ENCODE assay signal across 23 cellular contexts in the genomic region with DNA sequence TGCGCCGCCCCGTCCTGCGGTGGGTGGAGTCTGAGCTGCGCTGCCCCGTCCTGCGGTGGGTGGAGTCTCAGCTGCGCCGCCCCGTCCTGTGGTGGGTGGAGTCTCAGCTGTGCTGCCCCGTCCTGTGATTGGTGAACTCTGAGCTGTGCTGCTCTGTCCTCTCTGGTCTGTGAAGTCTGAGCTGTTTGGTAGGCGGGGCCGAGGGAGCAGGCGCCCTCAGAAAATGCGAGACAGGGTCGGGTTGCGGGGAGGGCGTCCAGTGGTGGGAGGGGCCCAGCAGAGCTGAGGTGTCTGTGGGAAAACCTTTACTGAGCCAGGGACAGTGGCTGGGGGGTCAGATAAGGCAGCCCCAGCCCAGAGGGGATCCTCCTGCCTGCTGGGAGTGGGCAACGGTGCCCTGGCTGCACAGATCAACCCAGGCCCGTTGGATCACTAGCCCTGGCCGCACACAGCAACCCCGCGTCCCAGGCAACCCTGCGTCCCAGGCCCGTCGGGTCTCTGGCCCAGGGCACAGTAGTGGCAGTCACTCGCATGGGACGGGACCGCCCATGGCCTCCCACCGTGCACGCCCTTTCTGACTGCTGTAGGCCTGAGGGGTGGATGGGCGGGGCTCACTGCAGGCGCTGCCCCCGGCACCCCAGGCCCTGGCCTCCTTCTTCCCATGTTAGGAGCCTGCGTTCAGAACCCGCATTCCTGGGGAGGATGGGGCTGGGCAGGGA. TPM values are rescaled to one million over a fixed set of nuclear protein-coding genes. Genes with fewer than 3 reads are reported as not detected.
A peak's percentile ranks its signal among the peaks of the same experiment; 100 is the strongest.
DNase-seq lines count a peak whose midpoint lies in the region; ATAC-seq and TF ChIP-seq lines count a peak whose summit lies in the region.
"Had no signal": no experiment of that assay in that cellular context is flagged by ENCODE, and none has a peak within 500 bp of the region (broad histone marks: within the 10 kb centered on the region; RNA-seq: fewer than 3 reads in every experiment).

No MANE protein-coding gene starts in this region.

- H2BK12ac ChIP-seq in neuronal stem cell (ENCODE audit: low read length), result no peak overlapping the region

- H2AK5ac ChIP-seq in neuronal stem cell (ENCODE audit: low read depth, low read length), result peak overlapping the region; percentile 19

- no peak overlapping the region for H2BK5ac ChIP-seq in neuronal stem cell (ENCODE audit: low read length)

- peaks cover 11 to 12% of the 10 kb centered on the region in 2 donors for H3K4me1 ChIP-seq in neuronal stem cell (ENCODE audit: control insufficient read depth in 2 of 2, insufficient read depth in 1 of 2, low read depth in 1 of 2, low read length in 2 of 2)
- H3K4me1 ChIP-seq: A549, BE2C had no signal

- CTCF ChIA-PET in CD4-positive, alpha-beta T cell (lab: Charles Lee), result no interaction called here

- H3K4me3 Mint-ChIP-seq in stimulated activated naive CD8-positive, alpha-beta T cell treated with anti-CD3 and anti-CD28 coated beads, Interleukin-15, amount 100 ng/mL, for 72 hours, result no peak overlapping the region
- no peak overlapping the region for H3K4me3 Mint-ChIP-seq in CD4-positive, alpha-beta T cell
- H3K4me3 Mint-ChIP-seq: CD14-positive monocyte; CD4-positive, alpha-beta memory T cell had no signal

- H3K27me3 Mint-ChIP-seq in stimulated activated naive CD8-positive, alpha-beta T cell treated with anti-CD3 and anti-CD28 coated beads, Interleukin-15, amount 100 ng/mL, for 72 hours, result peaks cover 5% of the 10 kb centered on the region
- no peaks in the 10 kb centered on the region for H3K27me3 Mint-ChIP-seq in CD4-positive, alpha-beta T cell
- H3K27me3 Mint-ChIP-seq: CD4-positive, alpha-beta memory T cell had no signal

- no peaks in the 10 kb centered on the region for H3K27me3 ChIP-seq in dorsolateral prefrontal cortex
- H3K27me3 ChIP-seq in neuronal stem cell (ENCODE audit: control insufficient read depth in 3 of 3, insufficient read depth in 3 of 3, low read depth in 1 of 3, low read length in 3 of 3), result no peaks in the 10 kb centered on the region
- H3K27me3 ChIP-seq in CD4-positive, alpha-beta T cell (ENCODE audit: control insufficient read depth, insufficient read depth, low read length), result no peaks in the 10 kb centered on the region
- H3K27me3 ChIP-seq: BE2C; BLaER1 treated with 17β-estradiol and CSF1 and Interleukin-3, amounts not matched to agents 10 nM and 100 nM had no signal

- H3K79me1 ChIP-seq in neuronal stem cell (ENCODE audit: low read depth, low read length), result peaks cover 33% of the 10 kb centered on the region

- H3K4me3 ChIP-seq in dorsolateral prefrontal cortex (peak overlapping the region in 2 of 59 donors; percentile 24 to 30), neuronal stem cell (ENCODE audit: low read length in 2 of 2) (peak overlapping the region in 1 of 2 donors; percentile 20)
- H3K4me3 ChIP-seq: A549; BLaER1 treated with 17β-estradiol and CSF1 and Interleukin-3, amounts not matched to agents 10 nM and 100 nM had no signal

- no peak overlapping the region for H4K91ac ChIP-seq in neuronal stem cell (ENCODE audit: low read depth, low read length, poor library complexity)

- no peak overlapping the region for H3K27ac Mint-ChIP-seq in stimulated activated naive CD8-positive, alpha-beta T cell treated with anti-CD3 and anti-CD28 coated beads, Interleukin-15, amount 100 ng/mL, for 72 hours
- H3K27ac Mint-ChIP-seq in CD4-positive, alpha-beta T cell, result no peak overlapping the region
- H3K27ac Mint-ChIP-seq: CD14-positive monocyte; CD4-positive, alpha-beta memory T cell had no signal

- ATAC-seq in stimulated activated naive CD8-positive, alpha-beta T cell treated with anti-CD3 and anti-CD28 coated beads, Interleukin-15, amount 100 ng/mL, for 72 hours, result peak; percentile 48
- ATAC-seq in stimulated activated naive CD8-positive, alpha-beta T cell treated with anti-CD3 and anti-CD28 coated beads, Interleukin-15, Interleukin-2, amounts not matched to agents 100 U/mL and 50 U/mL, for 24 hours, result no peak
- ATAC-seq in GM18867 (IDR thresholded peaks at IDR 0.05; ENCODE audit: unreplicated experiment) (no peak), left colon (no peak)
- ATAC-seq in CD4-positive, alpha-beta T cell (ENCODE audit: poor library complexity), result no peak
- ATAC-seq: A549 had no signal

- H2BK120ac ChIP-seq in neuronal stem cell (ENCODE audit: low read depth, low read length), result no peak overlapping the region

- intact Hi-C loops in dorsolateral prefrontal cortex (cut with DNase I) (no loop called here), left colon (cut with DNase I, micrococcal nuclease) (no loop called here)
- intact Hi-C loops in CD4-positive, alpha-beta T cell (cut with DNase I, micrococcal nuclease), result no loop called here

- H3K9ac ChIP-seq in neuronal stem cell (ENCODE audit: low read depth, low read length, poor library complexity), result no peak overlapping the region
- H3K9ac ChIP-seq: BLaER1 treated with 17β-estradiol and CSF1 and Interleukin-3, amounts not matched to agents 10 nM and 100 nM had no signal

- no peak overlapping the region for H3K4me2 ChIP-seq in neuronal stem cell (ENCODE audit: insufficient read depth, low read length, poor library complexity, severe bottlenecking)
- H3K4me2 ChIP-seq: A549 had no signal

- H3K14ac ChIP-seq in neuronal stem cell (ENCODE audit: low read length), result no peak overlapping the region

- no peak for DNase-seq in stimulated activated naive CD8-positive, alpha-beta T cell treated with anti-CD3 and anti-CD28 coated beads, Interleukin-15, amount 100 ng/mL, for 72 hours
- DNase-seq in stimulated activated naive CD8-positive, alpha-beta T cell treated with anti-CD3 and anti-CD28 coated beads, Interleukin-15, Interleukin-2, amounts not matched to agents 100 U/mL and 50 U/mL, for 24 hours, result no peak
- DNase-seq in dorsolateral prefrontal cortex (no peak), neuronal stem cell (ENCODE audit: low spot score) (no peak), 8988T (no peak), left colon (no peak)
- no peak for DNase-seq in CD4-positive, alpha-beta T cell
- DNase-seq: ACHN, AML-193, BE2C, Calu3, COR-L47, DMS53, DMS79 treated with DMSO at 0.1 percent for 48 hours, GF-D8, H7, HCEC 1CT had no signal

- H4K8ac ChIP-seq in neuronal stem cell (ENCODE audit: low read depth, low read length), result no peak overlapping the region

- H3K18ac ChIP-seq in neuronal stem cell (ENCODE audit: low read length), result no peak overlapping the region

- peaks cover 37 to 46% of the 10 kb centered on the region in 2 donors for H3K9me3 ChIP-seq in neuronal stem cell (replicated peaks in 1 of 2; ENCODE audit: control insufficient read depth in 2 of 2, insufficient read depth in 1 of 2, low read depth in 1 of 2, low read length in 2 of 2)
- H3K9me3 ChIP-seq in CD4-positive, alpha-beta T cell (ENCODE audit: control insufficient read depth, low read length), result peaks cover 17% of the 10 kb centered on the region
- H3K9me3 ChIP-seq: BE2C had no signal

- H3K23ac ChIP-seq in neuronal stem cell (ENCODE audit: low read depth, low read length, poor library complexity), result no peak overlapping the region

- H2AFZ ChIP-seq in neuronal stem cell (ENCODE audit: low read length), result no peak overlapping the region

- H3K27ac ChIP-seq in dorsolateral prefrontal cortex (peak overlapping the region in 31 of 59 donors; percentile 8 to 82 (median 66)), neuronal stem cell (replicated peaks; ENCODE audit: low read length) (no peak overlapping the region)
- H3K27ac ChIP-seq in CD4-positive, alpha-beta T cell (ENCODE audit: low read depth, low read length), result no peak overlapping the region
- H3K27ac ChIP-seq: 22Rv1; A549; BLaER1 treated with 17β-estradiol and CSF1 and Interleukin-3, amounts not matched to agents 10 nM and 100 nM had no signal

- no peaks in the 10 kb centered on the region for H3K36me3 Mint-ChIP-seq in CD4-positive, alpha-beta T cell (ENCODE audit: low read depth)
- H3K36me3 Mint-ChIP-seq: CD14-positive monocyte; CD4-positive, alpha-beta memory T cell had no signal

- H2BK15ac ChIP-seq in neuronal stem cell (ENCODE audit: low read length), result no peak overlapping the region

- TF ChIP-seq CTCF in dorsolateral prefrontal cortex (IDR thresholded peaks at IDR 0.05 in 54 of 56, conservative IDR thresholded peaks at IDR 0.05 in 2 of 56; ENCODE audit: low read depth in 1 of 56, partially characterized antibody in 56 of 56), result no peak
- TF ChIP-seq CTCF in CD4-positive, alpha-beta T cell (IDR thresholded peaks at IDR 0.05), result no peak

- peaks cover 0 to 12% of the 10 kb centered on the region in 2 donors for H3K9me3 Mint-ChIP-seq in stimulated activated naive CD8-positive, alpha-beta T cell treated with anti-CD3 and anti-CD28 coated beads, Interleukin-15, amount 100 ng/mL, for 72 hours
- no peaks in the 10 kb centered on the region for H3K9me3 Mint-ChIP-seq in CD4-positive, alpha-beta T cell

- no peaks in the 10 kb centered on the region for H3K4me1 Mint-ChIP-seq in stimulated activated naive CD8-positive, alpha-beta T cell treated with anti-CD3 and anti-CD28 coated beads, Interleukin-15, amount 100 ng/mL, for 72 hours
- no peaks in the 10 kb centered on the region for H3K4me1 Mint-ChIP-seq in CD4-positive, alpha-beta T cell (ENCODE audit: low read depth)
- H3K4me1 Mint-ChIP-seq: CD14-positive monocyte had no signal

- POLR2A ChIA-PET in CD4-positive, alpha-beta T cell (lab: Charles Lee), result no interaction called here

- H3K36me3 ChIP-seq in neuronal stem cell (replicated peaks in 1 of 2; ENCODE audit: control insufficient read depth in 2 of 2, insufficient read depth in 2 of 2, low read length in 2 of 2), result peaks cover 2 to 14% of the 10 kb centered on the region in 2 donors
- H3K36me3 ChIP-seq: BE2C; BLaER1 treated with 17β-estradiol and CSF1 and Interleukin-3, amounts not matched to agents 10 nM and 100 nM had no signal

- no peak overlapping the region for H3K4ac ChIP-seq in neuronal stem cell (ENCODE audit: low read length)

- no CpG with 5 or more reads among the region's 36 CpGs for WGBS in neuronal stem cell (ENCODE audit: extremely low coverage in 2 of 2, insufficient read length in 2 of 2, insufficient replicate concordance in 1 of 2), 2 donors

RNA-seq across cellular contexts. Expression of gene BRSK2, which starts 22.8 kb away (rescaled TPM):
- total RNA-seq in dorsolateral prefrontal cortex, result 100 to 1,000 TPM in 115 of 120 experiments, 10 to 100 TPM in 5; 82.1 to 191 (median 130) TPM
- polyA plus RNA-seq in neuronal stem cell (2013, experiment 1 of 2), result 24.4 TPM
- 23.0 TPM for polyA plus RNA-seq in neuronal stem cell (2013, experiment 2 of 2)
- under 1 TPM; 0.22 to 0.55 TPM for total RNA-seq in CD4-positive, alpha-beta T cell
- under 1 TPM; 0.53 to 0.79 TPM for total RNA-seq in left colon
- polyA plus RNA-seq: CD14-positive monocyte had no signal

Comparison
In these comparisons a context has a peak if more than half of its experiments do, and no peak if none do; other contexts are left out.
1. H3K27ac ChIP-seq: peak in dorsolateral prefrontal cortex (31 of 59); none in neuronal stem cell (single experiment) and CD4-positive, alpha-beta T cell (single experiment).
2. RNA of gene BRSK2, which starts 22.8 kb away (total RNA-seq): 82.1 to 191 TPM in dorsolateral prefrontal cortex; 0.53 to 0.79 TPM in left colon and 0.22 to 0.55 TPM in CD4-positive, alpha-beta T cell; every median in the first group is over 10 times any median in the second.